In genomic region chr6:83636800-83637199, GRCh38 we compare ENCODE assay signal across 5 cellular contexts.
"Had no signal": no experiment of that assay in that cellular context is flagged by ENCODE, and none has a peak within 500 bp of the region (broad histone marks: within the 10 kb centered on the region; RNA-seq: fewer than 3 reads in every experiment).

No MANE protein-coding gene starts in this region.

- DNase-seq: GOT3, H7, HCEC 1CT, IMR-90 had no signal

- H3K4me3 ChIP-seq: K562 had no signal

- ATAC-seq: K562 had no signal
